Comparison of ENCODE assay signal across 17 cellular contexts in genomic region chr5:32330126-32330971, GRCh38. TPM values are rescaled to one million over a fixed set of nuclear protein-coding genes. Genes with fewer than 3 reads are reported as not detected.
DNase-seq lines count a peak whose midpoint lies in the region; ATAC-seq and TF ChIP-seq lines count a peak whose summit lies in the region.
"Had no signal": no experiment of that assay in that cellular context is flagged by ENCODE, and none has a peak within 500 bp of the region (broad histone marks: within the 10 kb centered on the region; RNA-seq: fewer than 3 reads in every experiment).

No MANE protein-coding gene starts in this region.

- no peak overlapping the region for H3K4me3 Mint-ChIP-seq in nephron progenitor cell
- H3K4me3 Mint-ChIP-seq: activated naive CD8-positive, alpha-beta T cell; endodermal cell; immature natural killer cell had no signal

- H3K27ac Mint-ChIP-seq in nephron progenitor cell, result peak overlapping the region; percentile 75
- H3K27ac Mint-ChIP-seq: activated naive CD8-positive, alpha-beta T cell; endodermal cell had no signal

- peaks cover 0 to 17% (median 0%) of the 10 kb centered on the region in 9 donors for H3K4me1 ChIP-seq in heart right ventricle
- peaks cover 0 to 8% of the 10 kb centered on the region in 2 donors for H3K4me1 ChIP-seq in esophagus (ENCODE audit: control insufficient read depth in 2 of 2, insufficient read depth in 2 of 2, low read length in 1 of 2)
- peaks cover 8 to 30% (median 22%) of the 10 kb centered on the region in 4 donors for H3K4me1 ChIP-seq in transverse colon
- H3K4me1 ChIP-seq: BE2C, HAP-1 had no signal

- H3K4me1 Mint-ChIP-seq in nephron progenitor cell, result peaks cover 20% of the 10 kb centered on the region

- H3K9me3 Mint-ChIP-seq in nephron progenitor cell, result peaks cover 23% of the 10 kb centered on the region
- H3K9me3 Mint-ChIP-seq: immature natural killer cell had no signal

- WGBS in heart right ventricle, 2 donors, result 67 to 75% methylated on average over 11 of the region's 11 CpGs
- 54 to 64% methylated on average over 11 of the region's 11 CpGs for WGBS in esophagus, 2 donors
- 40 to 66% methylated on average over 1 to 8 of the region's 11 CpGs for WGBS in transverse colon (ENCODE audit: low coverage in 1 of 2), 2 donors

- TF ChIP-seq CTCF in heart right ventricle (IDR thresholded peaks at IDR 0.05) (no peak), nephron progenitor cell (IDR thresholded peaks at IDR 0.05) (no peak), transverse colon (IDR thresholded peaks at IDR 0.05) (no peak)

- H3K4me3 ChIP-seq in heart right ventricle (no peak overlapping the region), esophagus (ENCODE audit: low read depth in 1 of 2, low read length in 2 of 2) (no peak overlapping the region), transverse colon (no peak overlapping the region)
- H3K4me3 ChIP-seq: HAP-1, lung, smooth muscle cell had no signal

- no peak for TF ChIP-seq EP300 in transverse colon (IDR thresholded peaks at IDR 0.05; ENCODE audit: low read depth)

- H3K27me3 ChIP-seq in heart right ventricle, result no peaks in the 10 kb centered on the region
- no peaks in the 10 kb centered on the region for H3K27me3 ChIP-seq in esophagus (ENCODE audit: control insufficient read depth in 1 of 2, insufficient read depth in 2 of 2, low read length in 2 of 2)
- H3K27me3 ChIP-seq in transverse colon, result no peaks in the 10 kb centered on the region
- H3K27me3 ChIP-seq: BE2C had no signal

- H3K36me3 Mint-ChIP-seq in nephron progenitor cell (ENCODE audit: low read depth), result no peaks in the 10 kb centered on the region
- H3K36me3 Mint-ChIP-seq: activated naive CD8-positive, alpha-beta T cell; immature natural killer cell had no signal

- DNase-seq in heart right ventricle (no peak), cardiac septum (ENCODE audit: low spot score) (no peak), nephron progenitor cell (no peak), transverse colon (no peak), GF-D8 (lab: John Stamatoyannopoulos, UW) (no peak), DMS153 (lab: John Stamatoyannopoulos, UW) (no peak)
- DNase-seq in activated CD4-positive, CD25-positive, alpha-beta regulatory T cell treated with anti-CD3 and anti-CD28 coated beads, Interleukin-2, amount 50 U/mL, for 72 hours, result no peak
- DNase-seq: BE2C; endodermal cell; immature natural killer cell; NCI-H2107; stimulated activated CD4-positive, alpha-beta T cell treated with anti-CD3 and anti-CD28 coated beads, Interleukin-4, amount 100 ng/mL, for 1 hour had no signal

- H3K9me3 ChIP-seq in heart right ventricle, result no peaks in the 10 kb centered on the region
- H3K9me3 ChIP-seq in esophagus (ENCODE audit: control insufficient read depth in 2 of 2, insufficient read depth in 1 of 2, low read depth in 1 of 2, low read length in 1 of 2), result no peaks in the 10 kb centered on the region
- no peaks in the 10 kb centered on the region for H3K9me3 ChIP-seq in transverse colon
- H3K9me3 ChIP-seq: BE2C, HAP-1 had no signal

- in situ Hi-C loops in transverse colon (cut with MboI; ENCODE audit: low pct_ligation_motif_present in 1 of 4, low pct_unique_long_range_greater_than_20kb in 1 of 4, low sequenced_read_pairs in 3 of 4), result loop anchor here in 2 of 4 donors (10.0 to 25.0 kb wide), 2 partner anchors 93 to 106 kb away; no protein-coding TSS in a partner anchor

- peaks cover 10% of the 10 kb centered on the region for H3K27me3 Mint-ChIP-seq in nephron progenitor cell (ENCODE audit: low read depth, poor library complexity)
- H3K27me3 Mint-ChIP-seq: activated naive CD8-positive, alpha-beta T cell had no signal

- peak in 6 of 8 donors; percentile 25 to 58 (median 36) for ATAC-seq in heart right ventricle

- TF ChIP-seq POLR2A in transverse colon (IDR thresholded peaks at IDR 0.05), result no peak

- H3K36me3 ChIP-seq in heart right ventricle, result no peaks in the 10 kb centered on the region
- H3K36me3 ChIP-seq in esophagus (ENCODE audit: control insufficient read depth in 2 of 2, insufficient read depth in 2 of 2, low read length in 1 of 2), result no peaks in the 10 kb centered on the region
- no peaks in the 10 kb centered on the region for H3K36me3 ChIP-seq in transverse colon
- H3K36me3 ChIP-seq: BE2C, HAP-1 had no signal

- H3K27ac ChIP-seq in heart right ventricle (peak overlapping the region in 1 of 10 donors; percentile 14), esophagus (ENCODE audit: low read depth in 2 of 2, low read length in 1 of 2) (peak overlapping the region; percentile 74 to 83), transverse colon (peak overlapping the region; percentile 31 to 74 (median 70))

- intact Hi-C loops in heart right ventricle (cut with DNase I), result loop anchor here in 3 of 10 donors (2.0 to 10.0 kb wide), 3 partner anchors 93 to 196 kb away; no protein-coding TSS in a partner anchor
- intact Hi-C loops in cardiac septum (cut with DNase I), result no loop called here
- intact Hi-C loops in transverse colon (cut with DNase I; ENCODE audit: low total_unique reads), result no loop called here

RNA-seq across cellular contexts. Expression of gene MTMR12, which starts 17.6 kb away (rescaled TPM):
- 10 to 100 TPM; 15.4 to 27.2 (median 19.9) TPM for total RNA-seq in heart right ventricle
- 1 to 10 TPM; 5.4 to 5.6 TPM for polyA plus RNA-seq in heart right ventricle
- total RNA-seq in cardiac septum, result 27.2 TPM
- 1 to 10 TPM; 5.2 to 8.2 TPM for polyA plus RNA-seq in esophagus
- total RNA-seq in transverse colon, result 10 to 100 TPM; 10.1 to 27.9 (median 16.1) TPM
